ENCODE assay signal across 1 cellular context in genomic region chr3:101847328-101847727, GRCh38.
TF ChIP-seq lines count a peak whose summit lies in the region.

No MANE protein-coding gene starts in this region.

TF ChIP-seq in GM12878, 131 proteins besides CTCF, POLR2A, EP300 and RAD21 (continued from another document):
- no peak for TF ChIP-seq PRDM15 (CRISPR knock-in tag; IDR thresholded peaks at IDR 0.05)
- no peak for TF ChIP-seq BMI1 (IDR thresholded peaks at IDR 0.05; ENCODE audit: borderline replicate concordance)
- no peak for TF ChIP-seq HDGF (IDR thresholded peaks at IDR 0.05)
- TF ChIP-seq SREBF2 (IDR thresholded peaks at IDR 0.05; ENCODE audit: low read length), result no peak
- TF ChIP-seq JUNB (IDR thresholded peaks at IDR 0.05), result no peak
- TF ChIP-seq RELB (IDR thresholded peaks at IDR 0.05; ENCODE audit: low read depth), result no peak
- TF ChIP-seq ZNF687 (IDR thresholded peaks at IDR 0.05), result no peak
- no peak for TF ChIP-seq PAX5 (IDR thresholded peaks at IDR 0.05; ENCODE audit: borderline replicate concordance, low read depth, low read length)
- no peak for TF ChIP-seq IKZF2 (IDR thresholded peaks at IDR 0.05)
TF ChIP-seq in GM12878: peak in this region for 0.
